Comparison of ENCODE assay signal across 1 cellular context in genomic region chr6:33344771-33345697, GRCh38.
TF ChIP-seq lines count a peak whose summit lies in the region.

No MANE protein-coding gene starts in this region.

TF ChIP-seq in K562, 482 proteins besides CTCF, POLR2A, EP300 and RAD21 (continued from another document):
- TF ChIP-seq, protein P1, sequence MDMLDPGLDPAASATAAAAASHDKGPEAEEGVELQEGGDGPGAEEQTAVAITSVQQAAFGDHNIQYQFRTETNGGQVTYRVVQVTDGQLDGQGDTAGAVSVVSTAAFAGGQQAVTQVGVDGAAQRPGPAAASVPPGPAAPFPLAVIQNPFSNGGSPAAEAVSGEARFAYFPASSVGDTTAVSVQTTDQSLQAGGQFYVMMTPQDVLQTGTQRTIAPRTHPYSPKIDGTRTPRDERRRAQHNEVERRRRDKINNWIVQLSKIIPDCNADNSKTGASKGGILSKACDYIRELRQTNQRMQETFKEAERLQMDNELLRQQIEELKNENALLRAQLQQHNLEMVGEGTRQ (CRISPR knock-in tag; IDR thresholded peaks at IDR 0.05) = no peak
- TF ChIP-seq ZNF384 (IDR thresholded peaks at IDR 0.05; ENCODE audit: low read depth, low read length) = 0 out of 2 replicates have a peak, but pooled peaks have one; percentile 28
- 0 out of 2 replicates have a peak, but pooled peaks have one; percentile 40 for TF ChIP-seq JUND (IDR thresholded peaks at IDR 0.05; ENCODE audit: borderline replicate concordance, low read depth, low read length)
- no peak; the same call in 2 of the 3 replicates for TF ChIP-seq JUND (tag; IDR thresholded peaks at IDR 0.05; ENCODE audit: borderline replicate concordance, low read depth, low read length)
- TF ChIP-seq MXD1 (CRISPR knock-in tag; IDR thresholded peaks at IDR 0.05; ENCODE audit: borderline replicate concordance, poor library complexity, severe bottlenecking) = no peak
- peak; percentile 66 for TF ChIP-seq CREM (IDR thresholded peaks at IDR 0.05; ENCODE audit: low read depth)
- TF ChIP-seq HSF4 (CRISPR knock-in tag; IDR thresholded peaks at IDR 0.05; ENCODE audit: borderline replicate concordance) = no peak
- TF ChIP-seq ATF1 (CRISPR knock-in tag; IDR thresholded peaks at IDR 0.05) = no peak
- TF ChIP-seq ATF1 (tag; IDR thresholded peaks at IDR 0.05) = peak; percentile 53
- peak; percentile 59; the same call in 1 of the 2 replicates for TF ChIP-seq ZBTB2 (IDR thresholded peaks at IDR 0.05)
- TF ChIP-seq PRPF4 (IDR thresholded peaks at IDR 0.05; ENCODE audit: insufficient read depth, low read depth, low read length, poor library complexity, severe bottlenecking) = no peak
- TF ChIP-seq ZNF785 (CRISPR knock-in tag; IDR thresholded peaks at IDR 0.05) = no peak
- 0 out of 4 replicates have a peak, but pooled peaks of 1 of the 2 experiments have one; percentile 37 for TF ChIP-seq KDM4B (IDR thresholded peaks at IDR 0.05; ENCODE audit: borderline replicate concordance in 2 of 2, low read depth in 1 of 2)
- TF ChIP-seq C11orf30 (IDR thresholded peaks at IDR 0.05; ENCODE audit: low read depth) = no peak
- TF ChIP-seq MEF2A (IDR thresholded peaks at IDR 0.05; ENCODE audit: control insufficient read depth, low read depth, low read length) = no peak
- TF ChIP-seq, protein P2, sequence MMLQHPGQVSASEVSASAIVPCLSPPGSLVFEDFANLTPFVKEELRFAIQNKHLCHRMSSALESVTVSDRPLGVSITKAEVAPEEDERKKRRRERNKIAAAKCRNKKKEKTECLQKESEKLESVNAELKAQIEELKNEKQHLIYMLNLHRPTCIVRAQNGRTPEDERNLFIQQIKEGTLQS (IDR thresholded peaks at IDR 0.05) = no peak
- TF ChIP-seq, protein P2 (CRISPR knock-in tag; conservative IDR thresholded peaks at IDR 0.05) = 0 out of 2 replicates have a peak, but pooled peaks have one; percentile 30
- no peak for TF ChIP-seq ATF2 (CRISPR knock-in tag; IDR thresholded peaks at IDR 0.05)
- peak; percentile 57; the same call in 1 of the 2 replicates for TF ChIP-seq SNIP1 (IDR thresholded peaks at IDR 0.05; ENCODE audit: low read depth)
- TF ChIP-seq, protein P3, sequence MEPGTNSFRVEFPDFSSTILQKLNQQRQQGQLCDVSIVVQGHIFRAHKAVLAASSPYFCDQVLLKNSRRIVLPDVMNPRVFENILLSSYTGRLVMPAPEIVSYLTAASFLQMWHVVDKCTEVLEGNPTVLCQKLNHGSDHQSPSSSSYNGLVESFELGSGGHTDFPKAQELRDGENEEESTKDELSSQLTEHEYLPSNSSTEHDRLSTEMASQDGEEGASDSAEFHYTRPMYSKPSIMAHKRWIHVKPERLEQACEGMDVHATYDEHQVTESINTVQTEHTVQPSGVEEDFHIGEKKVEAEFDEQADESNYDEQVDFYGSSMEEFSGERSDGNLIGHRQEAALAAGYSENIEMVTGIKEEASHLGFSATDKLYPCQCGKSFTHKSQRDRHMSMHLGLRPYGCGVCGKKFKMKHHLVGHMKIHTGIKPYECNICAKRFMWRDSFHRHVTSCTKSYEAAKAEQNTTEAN (CRISPR knock-in tag; IDR thresholded peaks at IDR 0.05) = no peak
- peak; percentile 86 for TF ChIP-seq CBFA2T3 (IDR thresholded peaks at IDR 0.05)
- no peak for TF ChIP-seq ZHX1 (conservative IDR thresholded peaks at IDR 0.05; ENCODE audit: low read length)
- TF ChIP-seq, protein P4, sequence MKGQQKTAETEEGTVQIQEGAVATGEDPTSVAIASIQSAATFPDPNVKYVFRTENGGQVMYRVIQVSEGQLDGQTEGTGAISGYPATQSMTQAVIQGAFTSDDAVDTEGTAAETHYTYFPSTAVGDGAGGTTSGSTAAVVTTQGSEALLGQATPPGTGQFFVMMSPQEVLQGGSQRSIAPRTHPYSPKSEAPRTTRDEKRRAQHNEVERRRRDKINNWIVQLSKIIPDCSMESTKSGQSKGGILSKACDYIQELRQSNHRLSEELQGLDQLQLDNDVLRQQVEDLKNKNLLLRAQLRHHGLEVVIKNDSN (CRISPR knock-in tag; IDR thresholded peaks at IDR 0.05) = 0 out of 2 replicates have a peak, but pooled peaks have one; percentile 37
- no peak for TF ChIP-seq HNRNPLL (IDR thresholded peaks at IDR 0.05; ENCODE audit: low read depth, low read length, poor library complexity, severe bottlenecking)
- TF ChIP-seq HDGF (IDR thresholded peaks at IDR 0.05) = 0 out of 2 replicates have a peak, but pooled peaks have one; percentile 36
- no peak for TF ChIP-seq ERF (CRISPR knock-in tag; IDR thresholded peaks at IDR 0.05)
- TF ChIP-seq MAFK (IDR thresholded peaks at IDR 0.05; ENCODE audit: low read length) = no peak; the same call in none of the 2 replicates
- TF ChIP-seq CCAR2 (IDR thresholded peaks at IDR 0.05; ENCODE audit: low read depth, low read length) = no peak
- TF ChIP-seq, protein P5, sequence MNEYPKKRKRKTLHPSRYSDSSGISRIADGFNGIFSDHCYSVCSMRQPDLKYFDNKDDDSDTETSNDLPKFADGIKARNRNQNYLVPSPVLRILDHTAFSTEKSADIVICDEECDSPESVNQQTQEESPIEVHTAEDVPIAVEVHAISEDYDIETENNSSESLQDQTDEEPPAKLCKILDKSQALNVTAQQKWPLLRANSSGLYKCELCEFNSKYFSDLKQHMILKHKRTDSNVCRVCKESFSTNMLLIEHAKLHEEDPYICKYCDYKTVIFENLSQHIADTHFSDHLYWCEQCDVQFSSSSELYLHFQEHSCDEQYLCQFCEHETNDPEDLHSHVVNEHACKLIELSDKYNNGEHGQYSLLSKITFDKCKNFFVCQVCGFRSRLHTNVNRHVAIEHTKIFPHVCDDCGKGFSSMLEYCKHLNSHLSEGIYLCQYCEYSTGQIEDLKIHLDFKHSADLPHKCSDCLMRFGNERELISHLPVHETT (CRISPR knock-in tag; conservative IDR thresholded peaks at IDR 0.05 in 1 of 2, IDR thresholded peaks at IDR 0.05 in 1 of 2) = no peak
- TF ChIP-seq RBFOX2 (IDR thresholded peaks at IDR 0.05; ENCODE audit: low read depth, low read length) = no peak
